ENCODE assay signal across 1 cellular context in the genomic region with DNA sequence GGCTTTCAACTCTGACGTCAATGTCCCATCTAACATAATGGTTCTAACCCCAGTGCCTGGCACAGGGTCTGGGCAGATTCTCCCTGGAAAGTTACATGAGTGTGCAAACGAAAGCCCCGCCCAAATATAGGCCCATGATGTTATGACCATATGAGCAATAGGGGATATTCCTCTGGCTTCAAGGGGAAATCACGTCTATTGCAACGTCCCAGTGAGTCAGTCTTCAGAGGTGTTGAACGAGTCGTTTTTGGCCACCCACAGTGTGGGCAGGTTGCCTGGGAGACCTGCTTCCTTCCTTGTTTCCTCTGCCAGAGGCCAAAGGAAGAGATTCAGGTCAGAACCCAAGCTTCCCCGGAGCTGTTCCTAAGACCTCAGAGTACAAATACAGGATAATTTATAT.
TF ChIP-seq lines count a peak whose summit lies in the region.

No MANE protein-coding gene starts in this region.

TF ChIP-seq in GM12878, 131 proteins besides CTCF, POLR2A, EP300 and RAD21 (continues in another document):
- TF ChIP-seq NFXL1 (IDR thresholded peaks at IDR 0.05; ENCODE audit: borderline replicate concordance) (no peak), CREM (IDR thresholded peaks at IDR 0.05; ENCODE audit: low read depth) (peak; percentile 87), ZNF622 (IDR thresholded peaks at IDR 0.05) (no peak), MTA3 (IDR thresholded peaks at IDR 0.05; ENCODE audit: borderline replicate concordance, low read length) (no peak), ZNF207 (IDR thresholded peaks at IDR 0.05; ENCODE audit: borderline replicate concordance) (no peak), POLR2AphosphoS5 (IDR thresholded peaks at IDR 0.05; ENCODE audit: low read length) (no peak), DPF2 (IDR thresholded peaks at IDR 0.05) (no peak), MEF2A (IDR thresholded peaks at IDR 0.05; ENCODE audit: insufficient read depth, low read depth, low read length) (peak; percentile 41; the same call in 1 of the 2 replicates), SREBF2 (IDR thresholded peaks at IDR 0.05; ENCODE audit: low read length) (no peak), NRF1 (conservative IDR thresholded peaks at IDR 0.05; ENCODE audit: low read depth, low read length) (no peak), GATAD2B (conservative IDR thresholded peaks at IDR 0.05; ENCODE audit: low read depth) (no peak), IKZF1 (conservative IDR thresholded peaks at IDR 0.05) (peak; percentile 43), BACH1 (IDR thresholded peaks at IDR 0.05; ENCODE audit: borderline replicate concordance) (no peak), PBX3 (IDR thresholded peaks at IDR 0.05; ENCODE audit: insufficient replicate concordance, low read depth, low read length) (no peak), RUNX3 (IDR thresholded peaks at IDR 0.05; ENCODE audit: low read length) (peak; percentile 77), SIX5 (IDR thresholded peaks at IDR 0.05; ENCODE audit: low read depth, low read length, severe bottlenecking) (no peak), IKZF2 (IDR thresholded peaks at IDR 0.05) (0 out of 4 replicates have a peak, but pooled peaks have one; percentile 16 to 35), HSF1 (IDR thresholded peaks at IDR 0.05; ENCODE audit: low read depth, low read length) (no peak), ZZZ3 (IDR thresholded peaks at IDR 0.05; ENCODE audit: control insufficient read depth, insufficient read length, low read depth) (no peak), RBBP5 (conservative IDR thresholded peaks at IDR 0.05) (no peak), YBX1 (IDR thresholded peaks at IDR 0.05) (no peak), IRF4 (IDR thresholded peaks at IDR 0.05; ENCODE audit: low read depth, low read length) (no peak), KDM1A (IDR thresholded peaks at IDR 0.05; ENCODE audit: borderline replicate concordance) (no peak), FOXM1 (IDR thresholded peaks at IDR 0.05; ENCODE audit: low read depth, low read length) (peak; percentile 60; the same call in 1 of the 2 replicates), RB1 (IDR thresholded peaks at IDR 0.05; ENCODE audit: borderline replicate concordance) (no peak), ESRRA (IDR thresholded peaks at IDR 0.05; ENCODE audit: low read length) (no peak), RFX5 (IDR thresholded peaks at IDR 0.05; ENCODE audit: low read depth, low read length) (no peak), JUNB (IDR thresholded peaks at IDR 0.05) (peak; percentile 63), EED (IDR thresholded peaks at IDR 0.05; ENCODE audit: low read depth) (peak; percentile 81), MEF2B (IDR thresholded peaks at IDR 0.05; ENCODE audit: partially characterized antibody, poor library complexity, severe bottlenecking) (no peak), SUPT20H (IDR thresholded peaks at IDR 0.05; ENCODE audit: borderline replicate concordance, control insufficient read depth, low read depth, low read length) (no peak), SREBF1 (IDR thresholded peaks at IDR 0.05; ENCODE audit: low read length) (no peak), TCF3 (IDR thresholded peaks at IDR 0.05; ENCODE audit: borderline replicate concordance, insufficient read depth, low read depth, low read length) (no peak), BMI1 (IDR thresholded peaks at IDR 0.05; ENCODE audit: borderline replicate concordance) (no peak), SMARCA5 (IDR thresholded peaks at IDR 0.05) (no peak), CREB1 (IDR thresholded peaks at IDR 0.05; ENCODE audit: low read depth) (peak; percentile 77), TAF1 (IDR thresholded peaks at IDR 0.05; ENCODE audit: borderline replicate concordance, low read depth, low read length) (no peak), TCF7 (IDR thresholded peaks at IDR 0.05; ENCODE audit: borderline replicate concordance) (no peak), TARDBP (IDR thresholded peaks at IDR 0.05; ENCODE audit: borderline replicate concordance) (no peak), POLR2AphosphoS2 (IDR thresholded peaks at IDR 0.05; ENCODE audit: low read depth, low read length) (no peak)
- TF ChIP-seq, protein P1, sequence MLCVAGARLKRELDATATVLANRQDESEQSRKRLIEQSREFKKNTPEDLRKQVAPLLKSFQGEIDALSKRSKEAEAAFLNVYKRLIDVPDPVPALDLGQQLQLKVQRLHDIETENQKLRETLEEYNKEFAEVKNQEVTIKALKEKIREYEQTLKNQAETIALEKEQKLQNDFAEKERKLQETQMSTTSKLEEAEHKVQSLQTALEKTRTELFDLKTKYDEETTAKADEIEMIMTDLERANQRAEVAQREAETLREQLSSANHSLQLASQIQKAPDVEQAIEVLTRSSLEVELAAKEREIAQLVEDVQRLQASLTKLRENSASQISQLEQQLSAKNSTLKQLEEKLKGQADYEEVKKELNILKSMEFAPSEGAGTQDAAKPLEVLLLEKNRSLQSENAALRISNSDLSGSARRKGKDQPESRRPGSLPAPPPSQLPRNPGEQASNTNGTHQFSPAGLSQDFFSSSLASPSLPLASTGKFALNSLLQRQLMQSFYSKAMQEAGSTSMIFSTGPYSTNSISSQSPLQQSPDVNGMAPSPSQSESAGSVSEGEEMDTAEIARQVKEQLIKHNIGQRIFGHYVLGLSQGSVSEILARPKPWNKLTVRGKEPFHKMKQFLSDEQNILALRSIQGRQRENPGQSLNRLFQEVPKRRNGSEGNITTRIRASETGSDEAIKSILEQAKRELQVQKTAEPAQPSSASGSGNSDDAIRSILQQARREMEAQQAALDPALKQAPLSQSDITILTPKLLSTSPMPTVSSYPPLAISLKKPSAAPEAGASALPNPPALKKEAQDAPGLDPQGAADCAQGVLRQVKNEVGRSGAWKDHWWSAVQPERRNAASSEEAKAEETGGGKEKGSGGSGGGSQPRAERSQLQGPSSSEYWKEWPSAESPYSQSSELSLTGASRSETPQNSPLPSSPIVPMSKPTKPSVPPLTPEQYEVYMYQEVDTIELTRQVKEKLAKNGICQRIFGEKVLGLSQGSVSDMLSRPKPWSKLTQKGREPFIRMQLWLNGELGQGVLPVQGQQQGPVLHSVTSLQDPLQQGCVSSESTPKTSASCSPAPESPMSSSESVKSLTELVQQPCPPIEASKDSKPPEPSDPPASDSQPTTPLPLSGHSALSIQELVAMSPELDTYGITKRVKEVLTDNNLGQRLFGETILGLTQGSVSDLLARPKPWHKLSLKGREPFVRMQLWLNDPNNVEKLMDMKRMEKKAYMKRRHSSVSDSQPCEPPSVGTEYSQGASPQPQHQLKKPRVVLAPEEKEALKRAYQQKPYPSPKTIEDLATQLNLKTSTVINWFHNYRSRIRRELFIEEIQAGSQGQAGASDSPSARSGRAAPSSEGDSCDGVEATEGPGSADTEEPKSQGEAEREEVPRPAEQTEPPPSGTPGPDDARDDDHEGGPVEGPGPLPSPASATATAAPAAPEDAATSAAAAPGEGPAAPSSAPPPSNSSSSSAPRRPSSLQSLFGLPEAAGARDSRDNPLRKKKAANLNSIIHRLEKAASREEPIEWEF (IDR thresholded peaks at IDR 0.05; ENCODE audit: insufficient replicate concordance, low read depth, low read length) = no peak
- TF ChIP-seq, protein P2, sequence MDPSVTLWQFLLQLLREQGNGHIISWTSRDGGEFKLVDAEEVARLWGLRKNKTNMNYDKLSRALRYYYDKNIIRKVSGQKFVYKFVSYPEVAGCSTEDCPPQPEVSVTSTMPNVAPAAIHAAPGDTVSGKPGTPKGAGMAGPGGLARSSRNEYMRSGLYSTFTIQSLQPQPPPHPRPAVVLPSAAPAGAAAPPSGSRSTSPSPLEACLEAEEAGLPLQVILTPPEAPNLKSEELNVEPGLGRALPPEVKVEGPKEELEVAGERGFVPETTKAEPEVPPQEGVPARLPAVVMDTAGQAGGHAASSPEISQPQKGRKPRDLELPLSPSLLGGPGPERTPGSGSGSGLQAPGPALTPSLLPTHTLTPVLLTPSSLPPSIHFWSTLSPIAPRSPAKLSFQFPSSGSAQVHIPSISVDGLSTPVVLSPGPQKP (IDR thresholded peaks at IDR 0.05; ENCODE audit: low read depth, low read length) = no peak
- TF ChIP-seq, protein P3, sequence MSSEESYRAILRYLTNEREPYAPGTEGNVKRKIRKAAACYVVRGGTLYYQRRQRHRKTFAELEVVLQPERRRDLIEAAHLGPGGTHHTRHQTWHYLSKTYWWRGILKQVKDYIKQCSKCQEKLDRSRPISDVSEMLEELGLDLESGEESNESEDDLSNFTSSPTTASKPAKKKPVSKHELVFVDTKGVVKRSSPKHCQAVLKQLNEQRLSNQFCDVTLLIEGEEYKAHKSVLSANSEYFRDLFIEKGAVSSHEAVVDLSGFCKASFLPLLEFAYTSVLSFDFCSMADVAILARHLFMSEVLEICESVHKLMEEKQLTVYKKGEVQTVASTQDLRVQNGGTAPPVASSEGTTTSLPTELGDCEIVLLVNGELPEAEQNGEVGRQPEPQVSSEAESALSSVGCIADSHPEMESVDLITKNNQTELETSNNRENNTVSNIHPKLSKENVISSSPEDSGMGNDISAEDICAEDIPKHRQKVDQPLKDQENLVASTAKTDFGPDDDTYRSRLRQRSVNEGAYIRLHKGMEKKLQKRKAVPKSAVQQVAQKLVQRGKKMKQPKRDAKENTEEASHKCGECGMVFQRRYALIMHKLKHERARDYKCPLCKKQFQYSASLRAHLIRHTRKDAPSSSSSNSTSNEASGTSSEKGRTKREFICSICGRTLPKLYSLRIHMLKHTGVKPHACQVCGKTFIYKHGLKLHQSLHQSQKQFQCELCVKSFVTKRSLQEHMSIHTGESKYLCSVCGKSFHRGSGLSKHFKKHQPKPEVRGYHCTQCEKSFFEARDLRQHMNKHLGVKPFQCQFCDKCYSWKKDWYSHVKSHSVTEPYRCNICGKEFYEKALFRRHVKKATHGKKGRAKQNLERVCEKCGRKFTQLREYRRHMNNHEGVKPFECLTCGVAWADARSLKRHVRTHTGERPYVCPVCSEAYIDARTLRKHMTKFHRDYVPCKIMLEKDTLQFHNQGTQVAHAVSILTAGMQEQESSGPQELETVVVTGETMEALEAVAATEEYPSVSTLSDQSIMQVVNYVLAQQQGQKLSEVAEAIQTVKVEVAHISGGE (CRISPR knock-in tag; IDR thresholded peaks at IDR 0.05) = no peak
- TF ChIP-seq, protein P4, sequence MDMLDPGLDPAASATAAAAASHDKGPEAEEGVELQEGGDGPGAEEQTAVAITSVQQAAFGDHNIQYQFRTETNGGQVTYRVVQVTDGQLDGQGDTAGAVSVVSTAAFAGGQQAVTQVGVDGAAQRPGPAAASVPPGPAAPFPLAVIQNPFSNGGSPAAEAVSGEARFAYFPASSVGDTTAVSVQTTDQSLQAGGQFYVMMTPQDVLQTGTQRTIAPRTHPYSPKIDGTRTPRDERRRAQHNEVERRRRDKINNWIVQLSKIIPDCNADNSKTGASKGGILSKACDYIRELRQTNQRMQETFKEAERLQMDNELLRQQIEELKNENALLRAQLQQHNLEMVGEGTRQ (IDR thresholded peaks at IDR 0.05; ENCODE audit: borderline replicate concordance, low read depth, low read length) = no peak
- TF ChIP-seq, protein P5, sequence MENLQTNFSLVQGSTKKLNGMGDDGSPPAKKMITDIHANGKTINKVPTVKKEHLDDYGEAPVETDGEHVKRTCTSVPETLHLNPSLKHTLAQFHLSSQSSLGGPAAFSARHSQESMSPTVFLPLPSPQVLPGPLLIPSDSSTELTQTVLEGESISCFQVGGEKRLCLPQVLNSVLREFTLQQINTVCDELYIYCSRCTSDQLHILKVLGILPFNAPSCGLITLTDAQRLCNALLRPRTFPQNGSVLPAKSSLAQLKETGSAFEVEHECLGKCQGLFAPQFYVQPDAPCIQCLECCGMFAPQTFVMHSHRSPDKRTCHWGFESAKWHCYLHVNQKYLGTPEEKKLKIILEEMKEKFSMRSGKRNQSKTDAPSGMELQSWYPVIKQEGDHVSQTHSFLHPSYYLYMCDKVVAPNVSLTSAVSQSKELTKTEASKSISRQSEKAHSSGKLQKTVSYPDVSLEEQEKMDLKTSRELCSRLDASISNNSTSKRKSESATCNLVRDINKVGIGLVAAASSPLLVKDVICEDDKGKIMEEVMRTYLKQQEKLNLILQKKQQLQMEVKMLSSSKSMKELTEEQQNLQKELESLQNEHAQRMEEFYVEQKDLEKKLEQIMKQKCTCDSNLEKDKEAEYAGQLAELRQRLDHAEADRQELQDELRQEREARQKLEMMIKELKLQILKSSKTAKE (IDR thresholded peaks at IDR 0.05; ENCODE audit: low read depth, poor library complexity, severe bottlenecking) = no peak
- TF ChIP-seq, protein P6, sequence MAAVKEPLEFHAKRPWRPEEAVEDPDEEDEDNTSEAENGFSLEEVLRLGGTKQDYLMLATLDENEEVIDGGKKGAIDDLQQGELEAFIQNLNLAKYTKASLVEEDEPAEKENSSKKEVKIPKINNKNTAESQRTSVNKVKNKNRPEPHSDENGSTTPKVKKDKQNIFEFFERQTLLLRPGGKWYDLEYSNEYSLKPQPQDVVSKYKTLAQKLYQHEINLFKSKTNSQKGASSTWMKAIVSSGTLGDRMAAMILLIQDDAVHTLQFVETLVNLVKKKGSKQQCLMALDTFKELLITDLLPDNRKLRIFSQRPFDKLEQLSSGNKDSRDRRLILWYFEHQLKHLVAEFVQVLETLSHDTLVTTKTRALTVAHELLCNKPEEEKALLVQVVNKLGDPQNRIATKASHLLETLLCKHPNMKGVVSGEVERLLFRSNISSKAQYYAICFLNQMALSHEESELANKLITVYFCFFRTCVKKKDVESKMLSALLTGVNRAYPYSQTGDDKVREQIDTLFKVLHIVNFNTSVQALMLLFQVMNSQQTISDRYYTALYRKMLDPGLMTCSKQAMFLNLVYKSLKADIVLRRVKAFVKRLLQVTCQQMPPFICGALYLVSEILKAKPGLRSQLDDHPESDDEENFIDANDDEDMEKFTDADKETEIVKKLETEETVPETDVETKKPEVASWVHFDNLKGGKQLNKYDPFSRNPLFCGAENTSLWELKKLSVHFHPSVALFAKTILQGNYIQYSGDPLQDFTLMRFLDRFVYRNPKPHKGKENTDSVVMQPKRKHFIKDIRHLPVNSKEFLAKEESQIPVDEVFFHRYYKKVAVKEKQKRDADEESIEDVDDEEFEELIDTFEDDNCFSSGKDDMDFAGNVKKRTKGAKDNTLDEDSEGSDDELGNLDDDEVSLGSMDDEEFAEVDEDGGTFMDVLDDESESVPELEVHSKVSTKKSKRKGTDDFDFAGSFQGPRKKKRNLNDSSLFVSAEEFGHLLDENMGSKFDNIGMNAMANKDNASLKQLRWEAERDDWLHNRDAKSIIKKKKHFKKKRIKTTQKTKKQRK (IDR thresholded peaks at IDR 0.05; ENCODE audit: low read depth, low read length) = no peak
